ENCODE assay signal across 8 cellular contexts in the genomic region with DNA sequence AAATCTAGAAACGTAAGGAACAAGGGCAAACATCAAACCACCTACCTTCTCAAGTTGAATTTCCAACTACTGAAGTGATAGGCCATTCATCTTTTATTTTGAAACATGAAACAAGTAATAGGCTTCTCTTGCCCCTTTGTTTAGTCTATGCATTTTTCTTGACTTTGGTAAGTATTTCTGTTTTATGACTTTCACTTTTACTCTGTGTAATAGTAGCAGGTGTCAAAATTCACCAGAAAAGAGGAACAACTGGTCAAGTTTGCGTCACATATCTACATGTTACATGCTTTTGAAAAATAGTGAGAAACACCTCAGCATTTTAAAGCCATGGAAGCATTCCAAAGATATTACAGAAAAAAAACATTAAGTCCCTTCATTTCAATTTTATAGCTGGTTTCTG.
A peak's percentile ranks its signal among the peaks of the same experiment; 100 is the strongest.
DNase-seq lines count a peak whose midpoint lies in the region; ATAC-seq and TF ChIP-seq lines count a peak whose summit lies in the region.

No MANE protein-coding gene starts in this region.

- H3K9me3 Mint-ChIP-seq in activated naive CD4-positive, alpha-beta T cell treated with anti-CD3 and anti-CD28 coated beads for 36 hours: no peaks in the 10 kb centered on the region

- H3K4me3 Mint-ChIP-seq in activated naive CD4-positive, alpha-beta T cell treated with anti-CD3 and anti-CD28 coated beads for 36 hours: no peak overlapping the region

- CTCF ChIA-PET in activated naive CD4-positive, alpha-beta T cell treated with anti-CD3 and anti-CD28 coated beads for 36 hours (lab: Charles Lee): no interaction called here

- ATAC-seq in GM18505 (IDR thresholded peaks at IDR 0.05; ENCODE audit: unreplicated experiment) (peak; percentile 87), GM21619 (IDR thresholded peaks at IDR 0.05; ENCODE audit: unreplicated experiment) (peak; percentile 90), HG03378 (IDR thresholded peaks at IDR 0.05; ENCODE audit: unreplicated experiment) (peak; percentile 97)

- no peaks in the 10 kb centered on the region for H3K36me3 Mint-ChIP-seq in activated naive CD4-positive, alpha-beta T cell treated with anti-CD3 and anti-CD28 coated beads for 36 hours (ENCODE audit: low read depth)

- no peak for TF ChIP-seq POLR2A in GM18505 (IDR thresholded peaks at IDR 0.05; ENCODE audit: borderline replicate concordance, extremely low read depth, insufficient read depth, insufficient read length)

- H3K4me1 Mint-ChIP-seq in activated naive CD4-positive, alpha-beta T cell treated with anti-CD3 and anti-CD28 coated beads for 36 hours (ENCODE audit: low read depth): no peaks in the 10 kb centered on the region

- DNase-seq in germinal center (ENCODE audit: low spot score) (peak; percentile 35), iPS-NIHi11 (ENCODE audit: low spot score) (no peak), NCI-H1694 treated with DMSO at 0.1 percent for 48 hours (lab: John Stamatoyannopoulos, UW) (no peak), posterior cingulate gyrus (no peak)
- DNase-seq in activated naive CD4-positive, alpha-beta T cell treated with anti-CD3 and anti-CD28 coated beads for 36 hours: no peak

- no peaks in the 10 kb centered on the region for H3K27me3 Mint-ChIP-seq in activated naive CD4-positive, alpha-beta T cell treated with anti-CD3 and anti-CD28 coated beads for 36 hours (ENCODE audit: low read depth)

- no peak overlapping the region for H3K27ac Mint-ChIP-seq in activated naive CD4-positive, alpha-beta T cell treated with anti-CD3 and anti-CD28 coated beads for 36 hours

- intact Hi-C loops in posterior cingulate gyrus (cut with DNase I): no loop called here
- intact Hi-C loops in activated naive CD4-positive, alpha-beta T cell treated with anti-CD3 and anti-CD28 coated beads for 36 hours (cut with micrococcal nuclease): no loop called here
